27 cellular contexts compared by ENCODE assay signal in genomic region chr12:82648510-82648909, GRCh38. TPM values are rescaled to one million over a fixed set of nuclear protein-coding genes. Genes with fewer than 3 reads are reported as not detected.
DNase-seq lines count a peak whose midpoint lies in the region; ATAC-seq, FAIRE-seq and TF ChIP-seq lines count a peak whose summit lies in the region.
"Had no signal": no experiment of that assay in that cellular context is flagged by ENCODE, and none has a peak within 500 bp of the region (broad histone marks: within the 10 kb centered on the region; RNA-seq: fewer than 3 reads in every experiment).

No MANE protein-coding gene starts in this region.

- TF ChIP-seq POLR2A in HCT116 (IDR thresholded peaks at IDR 0.05; ENCODE audit: borderline replicate concordance, extremely low read depth, insufficient read depth, insufficient read length) (no peak), HepG2 (IDR thresholded peaks at IDR 0.05; ENCODE audit: insufficient read depth in 1 of 2, low read depth in 2 of 2, low read length in 2 of 2) (no peak)

- no peaks in the 10 kb centered on the region for H3K9me3 ChIP-seq in HCT116 (ENCODE audit: control insufficient read depth in 1 of 2, insufficient read depth in 1 of 2, low read depth in 1 of 2, low read length in 2 of 2)
- H3K9me3 ChIP-seq in kidney (ENCODE audit: control insufficient read depth in 1 of 2, low read length in 2 of 2) = no peaks in the 10 kb centered on the region
- no peaks in the 10 kb centered on the region for H3K9me3 ChIP-seq in HepG2 (ENCODE audit: low read length)

- no peaks in the 10 kb centered on the region for H3K36me3 ChIP-seq in HCT116 (ENCODE audit: control insufficient read depth in 1 of 2, insufficient read depth in 2 of 2, low read length in 2 of 2)
- no peaks in the 10 kb centered on the region for H3K36me3 ChIP-seq in kidney (ENCODE audit: control insufficient read depth in 1 of 2, insufficient read depth in 2 of 2, low read length in 2 of 2)
- H3K36me3 ChIP-seq in HepG2 (replicated peaks in 1 of 2; ENCODE audit: control insufficient read depth in 1 of 2, insufficient read depth in 2 of 2, low read length in 2 of 2) = no peaks in the 10 kb centered on the region

- no peak overlapping the region for H3K27ac ChIP-seq in HCT116 (ENCODE audit: low read depth, low read length)
- H3K27ac ChIP-seq in kidney (ENCODE audit: low read depth in 2 of 2, low read length in 2 of 2) = no peak overlapping the region
- H3K27ac ChIP-seq in HepG2 (ENCODE audit: extremely low read length, insufficient read depth, low read length) = no peak overlapping the region
- H3K27ac ChIP-seq: foreskin keratinocyte had no signal

- H3K4me3 ChIP-seq in HCT116 (replicated peaks in 1 of 2; ENCODE audit: low read depth in 1 of 2, low read length in 2 of 2) (no peak overlapping the region), kidney (ENCODE audit: low read length in 2 of 2) (no peak overlapping the region), HepG2 (replicated peaks in 1 of 3; ENCODE audit: insufficient read depth in 1 of 3, low read depth in 2 of 3, low read length in 3 of 3) (no peak overlapping the region)

- in situ Hi-C loops in HepG2 (cut with HindIII; ENCODE audit: extremely low pct_ligation_motif_present, low pct_unique_long_range_greater_than_20kb) = no loop called here

- intact Hi-C loops in HCT116 (cut with micrococcal nuclease) = no loop called here
- intact Hi-C loops in kidney (cut with DNase I) = no loop called here
- intact Hi-C loops in HepG2 (cut with micrococcal nuclease; ENCODE audit: unreplicated experiment) = no loop called here

- no peaks in the 10 kb centered on the region for H3K9me2 ChIP-seq in HCT116 (ENCODE audit: insufficient read depth)

- TF ChIP-seq EP300 in HepG2 (IDR thresholded peaks at IDR 0.05; ENCODE audit: low read depth in 2 of 2, low read length in 2 of 2) (no peak), HepG2 (CRISPR knock-in tag; IDR thresholded peaks at IDR 0.05; ENCODE audit: borderline replicate concordance) (no peak)

- no TSS peak for BruUV-seq in HCT116 (replicated peaks; lab: Mats Ljungman, UMichigan)
- BruUV-seq in HepG2 (replicated peaks; lab: Mats Ljungman, UMichigan) = no TSS peak

- no peak for FAIRE-seq in kidney (lab: Jason Lieb, UNC)
- FAIRE-seq in HepG2 (lab: Jason Lieb, UNC) = no peak

- no peak for DNase-seq in HCT116 (ENCODE audit: low read depth, low spot score)
- DNase-seq in superior temporal gyrus (ENCODE audit: extremely low spot score) = peak; percentile 52
- DNase-seq in kidney = no peak
- DNase-seq in HepG2 (ENCODE audit: low spot score) = no peak
- DNase-seq in Kasumi-1 (lab: John Stamatoyannopoulos, UW) = no peak
- DNase-seq: activated CD8-positive, alpha-beta memory T cell treated with anti-CD3 and anti-CD28 coated beads, Interleukin-2, amount 50 U/mL, for 4 hours; activated naive CD8-positive, alpha-beta T cell treated with anti-CD3 and anti-CD28 coated beads for 36 hours; AML-193; CD8-positive, alpha-beta T cell; cerebellar nuclear complex; effector CD8-positive, alpha-beta T cell; foreskin keratinocyte; GDM1; H7; hippocampal formation; KBM-7; NCI-H1930; NCI-H748 treated with DMSO at 0.1 percent for 48 hours; posterior cingulate gyrus; stimulated activated naive CD8-positive, alpha-beta T cell treated with anti-CD3 and anti-CD28 coated beads, Interleukin-15, amount 100 ng/mL, for 72 hours; T1000 had no signal

- H2AFZ ChIP-seq in HCT116 (ENCODE audit: low read depth, low read length, poor library complexity, severe bottlenecking) (peak overlapping the region; percentile 79), HepG2 (ENCODE audit: low read length) (no peak overlapping the region)

- peaks cover 24 to 40% of the 10 kb centered on the region in 2 experiments for H3K4me1 ChIP-seq in HCT116 (ENCODE audit: control insufficient read depth in 1 of 2, insufficient read depth in 2 of 2, low read length in 2 of 2)
- H3K4me1 ChIP-seq in kidney (ENCODE audit: control insufficient read depth in 1 of 2, insufficient read depth in 1 of 2, low read depth in 1 of 2, low read length in 2 of 2) = no peaks in the 10 kb centered on the region
- H3K4me1 ChIP-seq in HepG2 (ENCODE audit: insufficient read depth, low read length) = no peaks in the 10 kb centered on the region

- H3K27me3 ChIP-seq in HCT116 (ENCODE audit: insufficient read depth, low read length) (no peaks in the 10 kb centered on the region), HepG2 (ENCODE audit: control insufficient read depth in 1 of 2, insufficient read depth in 2 of 2, low read length in 2 of 2) (no peaks in the 10 kb centered on the region)
- H3K27me3 ChIP-seq: foreskin keratinocyte had no signal

- no peaks in the 10 kb centered on the region for H3K79me2 ChIP-seq in HCT116 (ENCODE audit: insufficient read depth, low read length)
- H3K79me2 ChIP-seq in HepG2 (ENCODE audit: insufficient read depth, low read length) = no peaks in the 10 kb centered on the region

- RAD21 ChIA-PET in HCT116 (lab: Charles Lee; ENCODE audit: low non-redundant PET in 1 of 2, low total read pairs in 2 of 2, uncharacterized antibody in 2 of 2, unreplicated experiment in 2 of 2) = no interaction called here

- H3K4me2 ChIP-seq in HCT116 (ENCODE audit: low read length) = no peak overlapping the region
- H3K4me2 ChIP-seq in HepG2 (ENCODE audit: low read depth, low read length) = no peak overlapping the region

- 5% methylated on average over 2 of the region's 2 CpGs for WGBS in HepG2 (ENCODE audit: low lambda C conversion rate)

- no peak for TF ChIP-seq CTCF in HCT116 (IDR thresholded peaks at IDR 0.05 in 2 of 3, conservative IDR thresholded peaks at IDR 0.05 in 1 of 3; ENCODE audit: borderline replicate concordance in 1 of 3, insufficient read depth in 1 of 3, low read depth in 2 of 3, low read length in 2 of 3)
- TF ChIP-seq CTCF in kidney (IDR thresholded peaks at IDR 0.05; ENCODE audit: borderline replicate concordance, extremely low read depth, insufficient read depth) = no peak
- TF ChIP-seq CTCF in HepG2 (CRISPR knock-in tag; IDR thresholded peaks at IDR 0.05) = no peak

- H4K20me1 ChIP-seq in HCT116 (ENCODE audit: insufficient read depth) (no peaks in the 10 kb centered on the region), HepG2 (ENCODE audit: insufficient read depth, low read length) (no peaks in the 10 kb centered on the region)

- TF ChIP-seq RAD21 in HCT116 (IDR thresholded peaks at IDR 0.05; ENCODE audit: low read depth) (no peak), HepG2 (CRISPR knock-in tag; IDR thresholded peaks at IDR 0.05) (no peak)

- no peak overlapping the region for H3K9ac ChIP-seq in HCT116 (ENCODE audit: low read length)
- H3K9ac ChIP-seq in kidney (ENCODE audit: low read length in 2 of 2) = no peak overlapping the region
- H3K9ac ChIP-seq in HepG2 (ENCODE audit: insufficient read depth, low read depth, low read length) = no peak overlapping the region

- ATAC-seq in GM19324 (IDR thresholded peaks at IDR 0.05; ENCODE audit: low FRiP score, unreplicated experiment) = peak; percentile 46
- no peak for ATAC-seq in HCT116
- peak; percentile 31 for ATAC-seq in HG03378 (IDR thresholded peaks at IDR 0.05; ENCODE audit: unreplicated experiment)
- ATAC-seq in GM18868 (IDR thresholded peaks at IDR 0.05; ENCODE audit: unreplicated experiment) = no peak
- ATAC-seq in HepG2 = no peak
- ATAC-seq: CD8-positive, alpha-beta T cell; foreskin keratinocyte; Right ventricle myocardium inferior; sciatic nerve; stimulated activated naive CD8-positive, alpha-beta T cell treated with anti-CD3 and anti-CD28 coated beads, Interleukin-15, amount 100 ng/mL, for 72 hours; WTC11 had no signal

- POLR2A ChIA-PET in HCT116 (lab: Charles Lee) (interaction anchor here (0.6 to 1.4 kb wide), 2 partner anchors 12 to 1157 kb away, joined by 3 read pairs; no protein-coding TSS in a partner anchor), HepG2 (lab: Yijun Ruan, JAX) (no interaction called here)

- CTCF ChIA-PET in HCT116 (lab: Charles Lee) (no interaction called here), HepG2 (lab: Yijun Ruan, JAX; ENCODE audit: low intra/inter-chr PET ratio, low total read pairs) (no interaction called here)

TF ChIP-seq in HCT116, 20 proteins besides CTCF, POLR2A, EP300 and RAD21 (continues in another document):
- TF ChIP-seq ATF3 (IDR thresholded peaks at IDR 0.05) (no peak), EZH2 (IDR thresholded peaks at IDR 0.05) (no peak)

TF ChIP-seq in HepG2, 621 proteins besides CTCF, POLR2A, EP300 and RAD21 (continues in another document):
- TF ChIP-seq ZNF234 (CRISPR knock-in tag; conservative IDR thresholded peaks at IDR 0.05) (no peak), YEATS2 (CRISPR knock-in tag; IDR thresholded peaks at IDR 0.05; ENCODE audit: borderline replicate concordance) (no peak), ZNF549 (CRISPR knock-in tag; IDR thresholded peaks at IDR 0.05) (no peak), ATF1 (CRISPR knock-in tag; IDR thresholded peaks at IDR 0.05) (no peak), AHR (CRISPR knock-in tag; IDR thresholded peaks at IDR 0.05) (no peak), ZNF850 (CRISPR knock-in tag; conservative IDR thresholded peaks at IDR 0.05) (no peak)

RNA-seq across cellular contexts. Expression of gene TMTC2, which starts 38.2 kb away (rescaled TPM):
- total RNA-seq in HCT116 (2021; ENCODE audit: unreplicated experiment) = 11.5 TPM
- 4.3 and 5.3 TPM in 2 replicates for polyA plus RNA-seq in HCT116 (2012)
- total RNA-seq in kidney = 32.9 TPM
- polyA plus RNA-seq in kidney (ENCODE audit: insufficient read depth, low read depth, low replicate concordance) = 6.0 TPM
- 0.25 and 0.55 TPM in 2 replicates for total RNA-seq in HepG2 (2016; rRNA removed; fragmentation: Illumina TruSeq; extraction: Trizol)
- 0.91 and 1.2 TPM in 2 replicates for total RNA-seq in HepG2 (2016; cell fraction: cytosol; rRNA removed; fragmentation: Illumina TruSeq; extraction: Trizol; ENCODE audit: low read depth)
- total RNA-seq in HepG2 (2016; cell fraction: insoluble cytoplasmic fraction; rRNA removed; fragmentation: Illumina TruSeq; extraction: Trizol) = 0.42 and 0.65 TPM in 2 replicates
- total RNA-seq in HepG2 (2016; cell fraction: membrane; rRNA removed; fragmentation: Illumina TruSeq; extraction: Trizol) = 0.48 and 0.59 TPM in 2 replicates
- 1.6 and 1.8 TPM in 2 replicates for total RNA-seq in HepG2 (2016; cell fraction: nucleus; rRNA removed; fragmentation: Illumina TruSeq; extraction: Trizol)
- 0.63 and 0.76 TPM in 2 replicates for polyA plus RNA-seq in HepG2 (2011; rRNA removed)
- polyA plus RNA-seq in HepG2 (2011; cell fraction: cytosol; rRNA removed) = 0.25 and 0.50 TPM in 2 replicates
- 2.6 and 2.8 TPM in 2 replicates for polyA plus RNA-seq in HepG2 (2011; cell fraction: nucleus; rRNA removed)
- 0.28 and 0.37 TPM in 2 replicates for polyA plus RNA-seq in HepG2 (2012)
- polyA plus RNA-seq in HepG2 (2016; cell fraction: cytosol; fragmentation: Illumina TruSeq; extraction: Trizol; ENCODE audit: low read depth) = 0.02 and 0.08 TPM in 2 replicates
- polyA plus RNA-seq in HepG2 (2016; cell fraction: insoluble cytoplasmic fraction; fragmentation: Illumina TruSeq; extraction: Trizol; ENCODE audit: low read depth) = 0.17 and 0.21 TPM in 2 replicates
- polyA plus RNA-seq in HepG2 (2016; cell fraction: membrane; fragmentation: Illumina TruSeq; extraction: Trizol; ENCODE audit: low read depth) = 0.06 TPM in 1 of 2 replicates, not detected in the other
- 0.47 and 0.68 TPM in 2 replicates for polyA plus RNA-seq in HepG2 (2016; cell fraction: nucleus; fragmentation: Illumina TruSeq; extraction: Trizol; ENCODE audit: insufficient read depth, low read depth)
- 1.3 and 5.8 TPM in 2 replicates for polyA minus RNA-seq in HepG2 (2011; rRNA and poly(A)+ RNA removed; ENCODE audit: low replicate concordance)
- 0.62 and 0.69 TPM in 2 replicates for polyA minus RNA-seq in HepG2 (2011; cell fraction: cytosol; rRNA and poly(A)+ RNA removed)
- 2.1 and 2.8 TPM in 2 replicates for polyA minus RNA-seq in HepG2 (2011; cell fraction: nucleus; rRNA and poly(A)+ RNA removed)

Comparison
In these comparisons a context has a peak if more than half of its experiments do, and no peak if none do; other contexts are left out.
1. ATAC-seq: peak in GM19324 (single experiment) and HG03378 (single experiment); none in HCT116 (single experiment), GM18868 (single experiment) and HepG2 (single experiment).